8 cellular contexts compared by ENCODE assay signal in genomic region chr22:19179472-19180048, GRCh38. TPM values are rescaled to one million over a fixed set of nuclear protein-coding genes. Genes with fewer than 3 reads are reported as not detected.
DNase-seq lines count a peak whose midpoint lies in the region; ATAC-seq and TF ChIP-seq lines count a peak whose summit lies in the region.

No MANE protein-coding gene starts in this region.

- H3K27me3 ChIP-seq in tibial artery = no peaks in the 10 kb centered on the region

- H3K27ac Mint-ChIP-seq in activated CD8-positive, alpha-beta memory T cell treated with anti-CD3 and anti-CD28 coated beads, Interleukin-2, amount 10 ng/mL, durations not matched to agents 7 days and 5 days = peak overlapping the region; percentile 73
- H3K27ac Mint-ChIP-seq in activated CD4-positive, alpha-beta memory T cell treated with anti-CD3 and anti-CD28 coated beads for 36 hours = no peak overlapping the region

- intact Hi-C loops in activated CD4-positive, alpha-beta memory T cell treated with anti-CD3 and anti-CD28 coated beads for 36 hours (cut with micrococcal nuclease) = loop anchor here (1.0 to 5.0 kb wide), 5 partner anchors 35 to 300 kb away; partner anchors contain the start of genes CDC45, CLTCL1, DGCR2 and ESS2
- intact Hi-C loops in mucosa of descending colon (cut with DNase I, micrococcal nuclease) (no loop called here), tibial artery (cut with DNase I; ENCODE audit: low total_unique reads) (loop anchor here (5.0 kb wide), 2 partner anchors 113 to 298 kb away; partner anchors contain the start of genes CDC45, CLTCL1 and UFD1)

- DNase-seq in activated CD8-positive, alpha-beta memory T cell treated with anti-CD3 and anti-CD28 coated beads, Interleukin-2, amount 10 ng/mL, durations not matched to agents 7 days and 5 days = peak; percentile 77
- no peak for DNase-seq in activated CD8-positive, alpha-beta memory T cell treated with anti-CD3 and anti-CD28 coated beads, Interleukin-2, amount 50 U/mL, for 4 hours
- DNase-seq in NCI-H2196 treated with DMSO at 0.1 percent for 48 hours (lab: John Stamatoyannopoulos, UW; ENCODE audit: unreplicated experiment) (peak; percentile 76), mucosa of descending colon (peak; percentile 82 to 85 (median 83)), tibial artery (peak; percentile 78 to 91)
- peak; percentile 71 for DNase-seq in activated CD4-positive, alpha-beta memory T cell treated with anti-CD3 and anti-CD28 coated beads for 36 hours

- TF ChIP-seq CTCF in mucosa of descending colon (IDR thresholded peaks at IDR 0.05) (peak; percentile 59), tibial artery (IDR thresholded peaks at IDR 0.05) (peak; percentile 70 to 76)

- H3K4me3 ChIP-seq in mucosa of descending colon = peak overlapping the region; percentile 68
- peak overlapping the region; percentile 77 to 78 for H3K4me3 ChIP-seq in tibial artery

- H3K9me3 ChIP-seq in mucosa of descending colon = no peaks in the 10 kb centered on the region
- no peaks in the 10 kb centered on the region for H3K9me3 ChIP-seq in tibial artery

- H3K4me1 ChIP-seq in mucosa of descending colon (ENCODE audit: low read depth) = peaks cover 14% of the 10 kb centered on the region
- H3K4me1 ChIP-seq in tibial artery = peaks cover 3 to 45% (median 29%) of the 10 kb centered on the region in 4 donors

- H3K27me3 Mint-ChIP-seq in activated CD8-positive, alpha-beta memory T cell treated with anti-CD3 and anti-CD28 coated beads, Interleukin-2, amount 10 ng/mL, durations not matched to agents 7 days and 5 days = no peaks in the 10 kb centered on the region
- no peaks in the 10 kb centered on the region for H3K27me3 Mint-ChIP-seq in activated CD4-positive, alpha-beta memory T cell treated with anti-CD3 and anti-CD28 coated beads for 36 hours

- H3K9me3 Mint-ChIP-seq in activated CD8-positive, alpha-beta memory T cell treated with anti-CD3 and anti-CD28 coated beads, Interleukin-2, amount 10 ng/mL, durations not matched to agents 7 days and 5 days (ENCODE audit: low read depth) = no peaks in the 10 kb centered on the region
- no peaks in the 10 kb centered on the region for H3K9me3 Mint-ChIP-seq in activated CD4-positive, alpha-beta memory T cell treated with anti-CD3 and anti-CD28 coated beads for 36 hours

- H3K4me3 Mint-ChIP-seq in activated CD8-positive, alpha-beta memory T cell treated with anti-CD3 and anti-CD28 coated beads, Interleukin-2, amount 10 ng/mL, durations not matched to agents 7 days and 5 days = peak overlapping the region; percentile 77
- peak overlapping the region; percentile 63 for H3K4me3 Mint-ChIP-seq in activated CD4-positive, alpha-beta memory T cell treated with anti-CD3 and anti-CD28 coated beads for 36 hours

- POLR2A ChIA-PET in activated CD4-positive, alpha-beta memory T cell treated with anti-CD3 and anti-CD28 coated beads for 36 hours (lab: Charles Lee) = interaction anchor here (1.1 to 1.8 kb wide), 4 partner anchors 12 to 300 kb away, joined by 3 to 9 read pairs (median 4); partner anchors contain the start of genes CDC45, ESS2 and HIRA

- CTCF ChIA-PET in activated CD8-positive, alpha-beta memory T cell treated with anti-CD3 and anti-CD28 coated beads, Interleukin-2, amount 10 ng/mL, durations not matched to agents 7 days and 5 days (lab: Charles Lee) = interaction anchor here (0.8 to 2.3 kb wide), 21 partner anchors 12 to 776 kb away, joined by 3 to 17 read pairs (median 5); partner anchors contain the start of genes CDC45, CLTCL1, DGCR2 and ESS2
- CTCF ChIA-PET in activated CD4-positive, alpha-beta memory T cell treated with anti-CD3 and anti-CD28 coated beads for 36 hours (lab: Charles Lee) = interaction anchor here (0.6 to 4.2 kb wide), 21 partner anchors 8 to 451 kb away, joined by 3 to 22 read pairs (median 4); partner anchors contain the start of genes C22orf39, ESS2 and HIRA

- H3K4me1 Mint-ChIP-seq in activated CD8-positive, alpha-beta memory T cell treated with anti-CD3 and anti-CD28 coated beads, Interleukin-2, amount 10 ng/mL, durations not matched to agents 7 days and 5 days = peaks cover 28% of the 10 kb centered on the region
- peaks cover 32% of the 10 kb centered on the region for H3K4me1 Mint-ChIP-seq in activated CD4-positive, alpha-beta memory T cell treated with anti-CD3 and anti-CD28 coated beads for 36 hours (ENCODE audit: low read depth)

- peak; percentile 48 for ATAC-seq in activated CD8-positive, alpha-beta memory T cell treated with anti-CD3 and anti-CD28 coated beads, Interleukin-2, amount 10 ng/mL, durations not matched to agents 7 days and 5 days
- ATAC-seq in HG02885 (IDR thresholded peaks at IDR 0.05; ENCODE audit: poor library complexity, unreplicated experiment) (peak; percentile 45), esophagus mucosa (peak; percentile 41), mucosa of descending colon (peak; percentile 75)

- H3K27ac ChIP-seq in tibial artery = peak overlapping the region; percentile 86 to 89

- no peaks in the 10 kb centered on the region for H3K36me3 Mint-ChIP-seq in activated CD8-positive, alpha-beta memory T cell treated with anti-CD3 and anti-CD28 coated beads, Interleukin-2, amount 10 ng/mL, durations not matched to agents 7 days and 5 days
- no peaks in the 10 kb centered on the region for H3K36me3 Mint-ChIP-seq in activated CD4-positive, alpha-beta memory T cell treated with anti-CD3 and anti-CD28 coated beads for 36 hours

- H3K36me3 ChIP-seq in mucosa of descending colon (ENCODE audit: low read depth) (no peaks in the 10 kb centered on the region), tibial artery (peaks cover 0 to 18% (median 0%) of the 10 kb centered on the region in 3 donors)

RNA-seq across cellular contexts. Expression of gene SLC25A1, which starts 1.0 kb away (rescaled TPM):
- total RNA-seq in activated CD8-positive, alpha-beta memory T cell treated with anti-CD3 and anti-CD28 coated beads, Interleukin-2, amount 10 ng/mL, durations not matched to agents 7 days and 5 days = 10 to 100 TPM; 60.6 to 68.1 TPM
- 10 to 100 TPM; 62.9 to 67.4 TPM for total RNA-seq in activated CD4-positive, alpha-beta memory T cell treated with anti-CD3 and anti-CD28 coated beads for 36 hours
- total RNA-seq in esophagus mucosa (78.5 TPM), mucosa of descending colon (100 to 1,000 TPM in 2 of 3 donors, 10 to 100 TPM in 1; 88.3 to 165 (median 135) TPM)

RNA-seq across cellular contexts. Expression of gene GSC2, which starts 29.5 kb away (rescaled TPM):
- not detected for total RNA-seq in activated CD8-positive, alpha-beta memory T cell treated with anti-CD3 and anti-CD28 coated beads, Interleukin-2, amount 10 ng/mL, durations not matched to agents 7 days and 5 days
- total RNA-seq in activated CD4-positive, alpha-beta memory T cell treated with anti-CD3 and anti-CD28 coated beads for 36 hours = not detected
- not detected for total RNA-seq in esophagus mucosa
- total RNA-seq in mucosa of descending colon = not detected

RNA-seq across cellular contexts. Expression of gene ESS2, which starts 35.1 kb away (rescaled TPM):
- total RNA-seq in activated CD8-positive, alpha-beta memory T cell treated with anti-CD3 and anti-CD28 coated beads, Interleukin-2, amount 10 ng/mL, durations not matched to agents 7 days and 5 days = 10 to 100 TPM; 19.8 to 21.4 TPM
- total RNA-seq in activated CD4-positive, alpha-beta memory T cell treated with anti-CD3 and anti-CD28 coated beads for 36 hours = 10 to 100 TPM; 13.7 to 15.5 TPM
- total RNA-seq in esophagus mucosa (9.9 TPM), mucosa of descending colon (10 to 100 TPM; 10.2 to 18.1 (median 11.0) TPM)

RNA-seq across cellular contexts. Expression of gene TSSK2, which starts 48.5 kb away (rescaled TPM):
- not detected for total RNA-seq in activated CD8-positive, alpha-beta memory T cell treated with anti-CD3 and anti-CD28 coated beads, Interleukin-2, amount 10 ng/mL, durations not matched to agents 7 days and 5 days
- total RNA-seq in activated CD4-positive, alpha-beta memory T cell treated with anti-CD3 and anti-CD28 coated beads for 36 hours = not detected
- not detected for total RNA-seq in esophagus mucosa
- total RNA-seq in mucosa of descending colon = not detected

RNA-seq across cellular contexts. Expression of gene DGCR2, which starts 57.3 kb away (rescaled TPM):
- total RNA-seq in activated CD8-positive, alpha-beta memory T cell treated with anti-CD3 and anti-CD28 coated beads, Interleukin-2, amount 10 ng/mL, durations not matched to agents 7 days and 5 days = 10 to 100 TPM; 27.8 TPM
- 10 to 100 TPM; 17.4 to 17.6 TPM for total RNA-seq in activated CD4-positive, alpha-beta memory T cell treated with anti-CD3 and anti-CD28 coated beads for 36 hours
- 46.6 TPM for total RNA-seq in esophagus mucosa
- 100 to 1,000 TPM in 1 of 3 donors, 10 to 100 TPM in 2; 68.4 to 100 (median 79.8) TPM for total RNA-seq in mucosa of descending colon

Comparison
In these comparisons a context has a peak if more than half of its experiments do, and no peak if none do; other contexts are left out.
1. intact Hi-C loops: an anchor here in activated CD4-positive, alpha-beta memory T cell treated with anti-CD3 and anti-CD28 coated beads for 36 hours (1.0 to 5.0 kb wide) and tibial artery (5.0 kb wide); none called in mucosa of descending colon.